10 cellular contexts compared by ENCODE assay signal in genomic region chr14:55131782-55132181, GRCh38. TPM values are rescaled to one million over a fixed set of nuclear protein-coding genes. Genes with fewer than 3 reads are reported as not detected.
DNase-seq lines count a peak whose midpoint lies in the region; ATAC-seq and TF ChIP-seq lines count a peak whose summit lies in the region.
"Had no signal": no experiment of that assay in that cellular context is flagged by ENCODE, and none has a peak within 500 bp of the region (broad histone marks: within the 10 kb centered on the region; RNA-seq: fewer than 3 reads in every experiment).

No MANE protein-coding gene starts in this region.

- H2BK12ac ChIP-seq in neuronal stem cell (ENCODE audit: low read length) = no peak overlapping the region

- peaks cover 78% of the 10 kb centered on the region for H3K4me1 ChIP-seq in suprapubic skin
- peaks cover 3 to 6% of the 10 kb centered on the region in 2 donors for H3K4me1 ChIP-seq in neuronal stem cell (ENCODE audit: control insufficient read depth in 2 of 2, insufficient read depth in 1 of 2, low read depth in 1 of 2, low read length in 2 of 2)

- no peaks in the 10 kb centered on the region for H3K27me3 ChIP-seq in suprapubic skin
- peaks cover 0 to 18% (median 3%) of the 10 kb centered on the region in 3 experiments for H3K27me3 ChIP-seq in neuronal stem cell (ENCODE audit: control insufficient read depth in 3 of 3, insufficient read depth in 3 of 3, low read depth in 1 of 3, low read length in 3 of 3)

- H3K9ac ChIP-seq in neuronal stem cell (ENCODE audit: low read depth, low read length, poor library complexity) = no peak overlapping the region

- H2BK120ac ChIP-seq in neuronal stem cell (ENCODE audit: low read depth, low read length) = no peak overlapping the region

- H2AFZ ChIP-seq in neuronal stem cell (ENCODE audit: low read length) = no peak overlapping the region

- peaks cover 8% of the 10 kb centered on the region for H3K36me3 ChIP-seq in suprapubic skin
- H3K36me3 ChIP-seq in neuronal stem cell (replicated peaks in 1 of 2; ENCODE audit: control insufficient read depth in 2 of 2, insufficient read depth in 2 of 2, low read length in 2 of 2) = peaks cover 2 to 4% of the 10 kb centered on the region in 2 donors

- H3K27ac ChIP-seq in suprapubic skin (peak overlapping the region; percentile 100), neuronal stem cell (replicated peaks; ENCODE audit: low read length) (no peak overlapping the region)
- H3K27ac ChIP-seq: A549 had no signal

- H4K8ac ChIP-seq in neuronal stem cell (ENCODE audit: low read depth, low read length) = no peak overlapping the region

- H3K18ac ChIP-seq in neuronal stem cell (ENCODE audit: low read length) = no peak overlapping the region

- peak; percentile 66 for DNase-seq in NCI-H2029 treated with DMSO at 0.1 percent for 48 hours (lab: John Stamatoyannopoulos, UW)
- no peak for DNase-seq in NCI-H2029 (lab: John Stamatoyannopoulos, UW)
- no peak for DNase-seq in left ventricle myocardium superior
- no peak for DNase-seq in suprapubic skin (ENCODE audit: low spot score in 2 of 2)
- no peak for DNase-seq in neuronal stem cell (ENCODE audit: low spot score)
- DNase-seq in GDM1 (lab: John Stamatoyannopoulos, UW) = no peak
- DNase-seq: activated gamma-delta T cell had no signal

- WGBS in suprapubic skin = 23% methylated on average over 4 of the region's 4 CpGs
- no CpG with 5 or more reads among the region's 4 CpGs for WGBS in neuronal stem cell (ENCODE audit: extremely low coverage in 2 of 2, insufficient read length in 2 of 2, insufficient replicate concordance in 1 of 2), 2 donors

- no peak overlapping the region for H2AK5ac ChIP-seq in neuronal stem cell (ENCODE audit: low read depth, low read length)

- H3K9me3 ChIP-seq in suprapubic skin = no peaks in the 10 kb centered on the region
- H3K9me3 ChIP-seq in neuronal stem cell (replicated peaks in 1 of 2; ENCODE audit: control insufficient read depth in 2 of 2, insufficient read depth in 1 of 2, low read depth in 1 of 2, low read length in 2 of 2) = no peaks in the 10 kb centered on the region
- H3K9me3 ChIP-seq: A549 had no signal

- ATAC-seq in left ventricle myocardium superior = peak; percentile 17
- ATAC-seq in GM19395 (IDR thresholded peaks at IDR 0.05; ENCODE audit: unreplicated experiment) = no peak
- ATAC-seq: A549 had no signal

- H4K91ac ChIP-seq in neuronal stem cell (ENCODE audit: low read depth, low read length, poor library complexity) = no peak overlapping the region

- TF ChIP-seq EP300 in suprapubic skin (IDR thresholded peaks at IDR 0.05) = no peak

- no peaks in the 10 kb centered on the region for H3K79me1 ChIP-seq in neuronal stem cell (ENCODE audit: low read depth, low read length)

- TF ChIP-seq CTCF in WI38 (IDR thresholded peaks at IDR 0.05; ENCODE audit: low read depth, low read length) (no peak), suprapubic skin (IDR thresholded peaks at IDR 0.05) (peak in 1 of 2 donors; percentile 14)

- H3K4ac ChIP-seq in neuronal stem cell (ENCODE audit: low read length) = no peak overlapping the region

- no peak overlapping the region for H3K14ac ChIP-seq in neuronal stem cell (ENCODE audit: low read length)

- H3K4me3 ChIP-seq in WI38 (ENCODE audit: low read depth, low read length) (peak overlapping the region; percentile 91; the same call in 1 of the 2 replicates), suprapubic skin (peak overlapping the region; percentile 87), neuronal stem cell (ENCODE audit: low read length in 2 of 2) (no peak overlapping the region)
- H3K4me3 ChIP-seq: A549 had no signal

- H3K23ac ChIP-seq in neuronal stem cell (ENCODE audit: low read depth, low read length, poor library complexity) = no peak overlapping the region

- H2BK15ac ChIP-seq in neuronal stem cell (ENCODE audit: low read length) = no peak overlapping the region

- TF ChIP-seq POLR2A in suprapubic skin (IDR thresholded peaks at IDR 0.05) = no peak

- H3K4me2 ChIP-seq in neuronal stem cell (ENCODE audit: insufficient read depth, low read length, poor library complexity, severe bottlenecking) = no peak overlapping the region
- H3K4me2 ChIP-seq: A549 had no signal

- intact Hi-C loops in left ventricle myocardium superior (cut with micrococcal nuclease) = no loop called here

- H2BK5ac ChIP-seq in neuronal stem cell (ENCODE audit: low read length) = no peak overlapping the region

RNA-seq across cellular contexts. Expression of gene LGALS3, which starts 2.7 kb away (rescaled TPM):
- total RNA-seq in left ventricle myocardium superior = 249 TPM
- total RNA-seq in suprapubic skin = 100 to 1,000 TPM; 448 to 713 (median 594) TPM
- polyA plus RNA-seq in neuronal stem cell (2013, experiment 1 of 2) = 2.4 TPM
- 3.1 TPM for polyA plus RNA-seq in neuronal stem cell (2013, experiment 2 of 2)

RNA-seq across cellular contexts. Expression of gene DLGAP5, which starts 59.6 kb away (rescaled TPM):
- 0.35 TPM for total RNA-seq in left ventricle myocardium superior
- total RNA-seq in suprapubic skin = 1 to 10 TPM in 3 of 4 donors, under 1 TPM in 1; 0.72 to 2.6 (median 1.9) TPM
- polyA plus RNA-seq in neuronal stem cell (2013, experiment 1 of 2) = 124 TPM
- 125 TPM for polyA plus RNA-seq in neuronal stem cell (2013, experiment 2 of 2)

Comparison
In these comparisons a context has a peak if more than half of its experiments do, and no peak if none do; other contexts are left out.
1. H3K4me3 ChIP-seq: peak in WI38 (single experiment) and suprapubic skin (single experiment); none in neuronal stem cell (0 of 2).